8 cellular contexts compared by ENCODE assay signal in the genomic region with DNA sequence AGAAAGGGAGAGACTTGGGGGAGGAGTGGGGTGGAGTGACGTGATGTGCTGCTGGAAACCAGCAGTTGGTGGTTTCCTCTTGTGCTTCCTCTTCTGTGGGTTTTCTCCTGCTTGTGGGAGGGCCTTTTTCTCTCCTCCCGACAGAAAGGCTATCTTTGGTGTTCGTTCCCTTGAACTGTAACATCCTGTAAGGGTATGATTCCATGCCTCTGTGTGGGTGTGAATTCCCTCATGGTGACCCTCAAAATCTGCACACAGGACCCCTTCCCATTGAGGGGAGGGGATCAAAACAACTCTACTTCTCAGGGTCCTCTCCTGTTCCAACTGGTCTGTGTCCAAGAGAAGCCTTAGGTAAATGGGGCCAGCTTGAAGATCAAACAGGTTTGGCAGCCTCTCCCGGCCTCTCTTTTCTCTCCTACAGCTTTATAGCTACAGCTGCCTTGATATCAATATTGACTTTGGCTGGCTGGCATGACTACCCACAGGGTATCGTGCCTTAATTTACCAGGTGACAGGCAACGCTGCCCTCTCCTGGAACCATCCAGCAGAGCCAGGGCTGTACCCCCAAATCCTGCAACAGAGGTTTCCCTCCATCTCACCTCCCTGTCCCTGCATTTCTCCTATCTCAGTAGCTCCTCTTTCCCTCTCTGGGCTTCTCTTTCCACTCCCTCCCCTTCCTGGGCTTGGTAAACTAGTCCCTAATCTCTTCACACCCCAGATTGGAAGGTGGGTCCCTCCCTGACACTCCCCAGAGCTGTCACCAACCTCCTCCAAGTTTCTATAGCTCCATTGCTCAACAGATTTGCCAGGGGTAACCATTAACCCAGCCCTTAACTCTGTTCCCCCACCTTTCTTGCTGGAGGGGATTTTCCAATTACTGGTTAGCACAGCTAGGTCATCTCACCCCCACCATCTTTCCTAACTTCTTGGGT. TPM values are rescaled to one million over a fixed set of nuclear protein-coding genes. Genes with fewer than 3 reads are reported as not detected.
A peak's percentile ranks its signal among the peaks of the same experiment; 100 is the strongest.
DNase-seq lines count a peak whose midpoint lies in the region; ATAC-seq and TF ChIP-seq lines count a peak whose summit lies in the region.

No MANE protein-coding gene starts in this region.

- ATAC-seq in right lobe of liver: peak; percentile 8 to 45 (median 27)

- H3K4me3 ChIP-seq in NB4 (ENCODE audit: low read depth, low read length) (peak overlapping the region; percentile 100), right lobe of liver (peak overlapping the region in 1 of 3 donors; percentile 65), ovary (no peak overlapping the region)

- H3K9me3 ChIP-seq in right lobe of liver (no peaks in the 10 kb centered on the region), ovary (no peaks in the 10 kb centered on the region)

- TF ChIP-seq CTCF in NB4 (IDR thresholded peaks at IDR 0.05; ENCODE audit: low read depth, low read length): peak; percentile 9
- peak in 3 of 4 donors; percentile 2 to 39 (median 9) for TF ChIP-seq CTCF in right lobe of liver (IDR thresholded peaks at IDR 0.05)
- TF ChIP-seq CTCF in ovary (IDR thresholded peaks at IDR 0.05): no peak

- peak; percentile 67 for TF ChIP-seq POLR2A in NB4 (IDR thresholded peaks at IDR 0.05; ENCODE audit: extremely low read depth, insufficient read length)
- no peak for TF ChIP-seq POLR2A in right lobe of liver (IDR thresholded peaks at IDR 0.05)
- no peak for TF ChIP-seq POLR2A in ovary (IDR thresholded peaks at IDR 0.05)

- intact Hi-C loops in right lobe of liver (cut with DNase I): no loop called here
- intact Hi-C loops in ovary (cut with DNase I): loop anchor here in 3 of 4 donors (5.0 to 10.0 kb wide), 3 partner anchors 56 to 96 kb away; a partner anchor contains a TSS

- WGBS in right lobe of liver (ENCODE audit: insufficient coverage, low coverage, low lambda C conversion rate, missing lambda C conversion rate): 2% methylated on average over 6 of the region's 6 CpGs
- 10 to 13% (median 10%) methylated on average over 6 of the region's 6 CpGs for whole genome bisulfite sequencing in ovary, 3 donors

- H3K27me3 ChIP-seq in right lobe of liver: no peaks in the 10 kb centered on the region
- H3K27me3 ChIP-seq in ovary: no peaks in the 10 kb centered on the region

- no peak for TF ChIP-seq EP300 in ovary (IDR thresholded peaks at IDR 0.05)

- H3K4me1 ChIP-seq in right lobe of liver (peaks cover 0 to 42% (median 5%) of the 10 kb centered on the region in 4 donors), ovary (ENCODE audit: insufficient read depth) (peaks cover 12% of the 10 kb centered on the region)

- peak; percentile 59 for DNase-seq in NK-92 treated with Interleukin-12 subunit alpha and Interleukin-12 subunit beta, amount 100 ng/mL, for 24 hours (lab: John Stamatoyannopoulos, UW)
- no peak for DNase-seq in NK-92 (lab: John Stamatoyannopoulos, UW; ENCODE audit: unreplicated experiment)
- peak; percentile 99 for DNase-seq in NB4 (ENCODE audit: low read depth)
- DNase-seq in T-helper 22 cell (ENCODE audit: low read depth): peak; percentile 69
- DNase-seq in caudate nucleus (lab: John Stamatoyannopoulos, UW): peak in 6 of 61 donors; percentile 12 to 50 (median 19)
- peak; percentile 62 to 68 (median 63) for DNase-seq in right lobe of liver
- DNase-seq in stimulated activated CD8-positive, alpha-beta memory T cell treated with anti-CD3 and anti-CD28 coated beads, Interleukin-4, amount 100 ng/mL, for 24 hours (ENCODE audit: low read depth): peak; percentile 28
- no peak for DNase-seq in ovary

- H3K27ac ChIP-seq in caudate nucleus (ENCODE audit: low read depth, low read length) (peak overlapping the region; percentile 79), right lobe of liver (peak overlapping the region; percentile 87 to 97 (median 93)), ovary (no peak overlapping the region)

- H3K36me3 ChIP-seq in right lobe of liver: peaks cover 0 to 7% (median 3%) of the 10 kb centered on the region in 4 donors
- no peaks in the 10 kb centered on the region for H3K36me3 ChIP-seq in ovary

RNA-seq across cellular contexts. Expression of a gene that starts 1.5 kb away (rescaled TPM):
- total RNA-seq in right lobe of liver (1 to 10 TPM; 3.2 to 8.5 (median 4.3) TPM), ovary (10 to 100 TPM in 4 of 7 donors, 1 to 10 TPM in 3; 8.6 to 19.1 (median 14.5) TPM)
- polyA plus RNA-seq in ovary: 1 to 10 TPM; 4.8 to 7.8 TPM

RNA-seq across cellular contexts. Expression of a gene that starts 2.0 kb away (rescaled TPM):
- total RNA-seq in right lobe of liver (100 to 1,000 TPM in 1 of 6 experiments, 10 to 100 TPM in 5; 36.7 to 123 (median 62.0) TPM), ovary (100 to 1,000 TPM; 128 to 208 (median 184) TPM)
- polyA plus RNA-seq in ovary: 100 to 1,000 TPM; 199 to 473 TPM

RNA-seq across cellular contexts. Expression of a gene that starts 9.2 kb away (rescaled TPM):
- total RNA-seq in right lobe of liver: 10 to 100 TPM; 16.3 to 27.5 (median 19.1) TPM
- total RNA-seq in ovary: 100 to 1,000 TPM in 3 of 7 donors, 10 to 100 TPM in 4; 61.2 to 139 (median 95.2) TPM
- 100 to 1,000 TPM in 1 of 2 donors, 10 to 100 TPM in 1; 23.9 to 127 TPM for polyA plus RNA-seq in ovary

RNA-seq across cellular contexts. Expression of a gene that starts 15.1 kb away (rescaled TPM):
- total RNA-seq in right lobe of liver (under 1 TPM in 2 of 6 experiments, not detected in 4; 0.33 to 0.56 TPM), ovary (under 1 TPM in 3 of 7 donors, not detected in 4; 0.15 to 0.94 (median 0.69) TPM)
- under 1 TPM; 0.06 to 0.60 TPM for polyA plus RNA-seq in ovary

RNA-seq across cellular contexts. Expression of a gene that starts 16.8 kb away (rescaled TPM):
- total RNA-seq in right lobe of liver (not detected), ovary (1 to 10 TPM in 2 of 7 donors, not detected in 5; 1.0 to 4.9 TPM)
- under 1 TPM in 1 of 2 donors, not detected in 1; 0.17 TPM for polyA plus RNA-seq in ovary

Comparison
In these comparisons a context has a peak if more than half of its experiments do, and no peak if none do; other contexts are left out.
1. DNase-seq: peak in NK-92 treated with Interleukin-12 subunit alpha and Interleukin-12 subunit beta, amount 100 ng/mL, for 24 hours (single experiment), NB4 (single experiment), T-helper 22 cell (single experiment), right lobe of liver (3 of 3) and stimulated activated CD8-positive, alpha-beta memory T cell treated with anti-CD3 and anti-CD28 coated beads, Interleukin-4, amount 100 ng/mL, for 24 hours (single experiment); none in NK-92 (single experiment) and ovary (0 of 5).
2. CTCF ChIP-seq: peak in NB4 (single experiment) and right lobe of liver (3 of 4); none in ovary (0 of 3).
3. H3K27ac ChIP-seq: peak in caudate nucleus (single experiment) and right lobe of liver (3 of 3); none in ovary (0 of 2).
4. intact Hi-C loops: an anchor here in ovary (5.0 to 10.0 kb wide); none called in right lobe of liver.